In the genomic region with DNA sequence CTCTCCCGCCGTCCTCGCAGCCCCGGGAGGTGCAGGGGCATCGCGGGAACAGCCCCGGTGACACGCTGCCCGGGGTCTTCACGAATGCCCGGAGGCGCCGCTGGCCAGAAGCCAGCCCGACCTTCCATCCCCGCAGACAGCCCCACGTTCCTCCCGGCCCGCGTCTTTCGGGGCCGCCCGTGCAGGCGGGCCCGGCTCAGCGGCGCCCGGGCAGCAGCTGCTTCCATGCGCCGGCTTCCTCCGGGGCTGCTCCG, we compare ENCODE assay signal across 8 cellular contexts. TPM values are rescaled to one million over a fixed set of nuclear protein-coding genes. Genes with fewer than 3 reads are reported as not detected.
DNase-seq lines count a peak whose midpoint lies in the region; ATAC-seq and TF ChIP-seq lines count a peak whose summit lies in the region.

No MANE protein-coding gene starts in this region.

- no peaks in the 10 kb centered on the region for H3K9me2 ChIP-seq in OCI-LY7 (ENCODE audit: insufficient read depth, low read length)

- 0 out of 2 replicates have a peak, but pooled peaks cover 6% of the 10 kb centered on the region for H3K79me2 ChIP-seq in OCI-LY7 (ENCODE audit: insufficient read depth, low read depth, low read length)
- H3K79me2 ChIP-seq in fibroblast of lung (ENCODE audit: control insufficient read depth, insufficient read depth, low read length) = peaks cover 3% of the 10 kb centered on the region

- peak overlapping the region; percentile 88 for H3K9ac ChIP-seq in fibroblast of lung (ENCODE audit: insufficient read depth, low read length)

- no peak for DNase-seq in AG04449 (ENCODE audit: low read depth, low spot score)
- DNase-seq in OCI-LY7 (ENCODE audit: low spot score) = no peak
- DNase-seq in fibroblast of lung (ENCODE audit: low read depth in 2 of 2) = no peak
- DNase-seq in psoas muscle = peak in 1 of 2 donors; percentile 54
- DNase-seq in HPDE6-E6E7 (ENCODE audit: extremely low spot score) = no peak
- no peak for DNase-seq in anterior cingulate cortex (lab: John Stamatoyannopoulos, UW)
- no peak for DNase-seq in NCI-H446 treated with DMSO at 0.1 percent for 48 hours (lab: John Stamatoyannopoulos, UW)

- TF ChIP-seq CTCF in AG04449 (IDR thresholded peaks at IDR 0.05; ENCODE audit: insufficient read depth, low read length, missing control alignments) (no peak), OCI-LY7 (conservative IDR thresholded peaks at IDR 0.05; ENCODE audit: low read length) (no peak), fibroblast of lung (conservative IDR thresholded peaks at IDR 0.05 in 1 of 2, IDR thresholded peaks at IDR 0.05 in 1 of 2; ENCODE audit: low read depth in 1 of 2, low read length in 2 of 2) (no peak), psoas muscle (IDR thresholded peaks at IDR 0.05) (no peak)

- peak overlapping the region; percentile 72 for H3K27ac ChIP-seq in OCI-LY7 (ENCODE audit: low read depth, low read length, poor library complexity, severe bottlenecking)
- H3K27ac ChIP-seq in fibroblast of lung (ENCODE audit: insufficient read depth, low read length) = peak overlapping the region; percentile 90
- peak overlapping the region; percentile 83 for H3K27ac ChIP-seq in psoas muscle

- H4K20me1 ChIP-seq in OCI-LY7 (ENCODE audit: insufficient read depth, low read length) (peaks cover 4% of the 10 kb centered on the region; the same call in 1 of the 2 replicates), fibroblast of lung (ENCODE audit: control insufficient read depth, extremely low read depth, insufficient read depth, low read length) (no peaks in the 10 kb centered on the region)

- H2AFZ ChIP-seq in OCI-LY7 (ENCODE audit: low read length) (peak overlapping the region; percentile 68), fibroblast of lung (ENCODE audit: low read length) (peak overlapping the region; percentile 23)

- peak overlapping the region; percentile 71 for H3K4me3 ChIP-seq in AG04449 (ENCODE audit: low read depth, low read length)
- H3K4me3 ChIP-seq in OCI-LY7 (ENCODE audit: low read depth, low read length, poor library complexity, severe bottlenecking) = peak overlapping the region; percentile 87
- peak overlapping the region; percentile 39 to 70 (median 64) for H3K4me3 ChIP-seq in fibroblast of lung (replicated peaks in 1 of 4; ENCODE audit: control extremely low read depth in 1 of 4, insufficient read depth in 1 of 4, low read depth in 3 of 4, low read length in 4 of 4)
- H3K4me3 ChIP-seq in psoas muscle = peak overlapping the region; percentile 75

- H3K9me3 ChIP-seq in OCI-LY7 (ENCODE audit: low read length) (no peaks in the 10 kb centered on the region), fibroblast of lung (ENCODE audit: control insufficient read depth, insufficient read depth, low read depth, low read length) (no peaks in the 10 kb centered on the region), psoas muscle (no peaks in the 10 kb centered on the region)

- peaks cover 11% of the 10 kb centered on the region; the same call in 1 of the 2 replicates for H3K36me3 ChIP-seq in OCI-LY7 (ENCODE audit: insufficient read depth, low read length)
- no peaks in the 10 kb centered on the region for H3K36me3 ChIP-seq in fibroblast of lung (ENCODE audit: control insufficient read depth, insufficient read depth, low read length)
- H3K36me3 ChIP-seq in psoas muscle (ENCODE audit: insufficient read depth in 1 of 2, low read depth in 1 of 2) = no peaks in the 10 kb centered on the region

- ATAC-seq in GM21529 (IDR thresholded peaks at IDR 0.05; ENCODE audit: unreplicated experiment) (peak; percentile 3), psoas muscle (peak in 1 of 4 donors; percentile 0)

- BruUV-seq in OCI-LY7 (replicated peaks; lab: Mats Ljungman, UMichigan) = no TSS peak

- 0% methylated on average over 10 to 31 of the region's 31 CpGs for WGBS in psoas muscle, 3 donors

- H3K27me3 ChIP-seq in fibroblast of lung (ENCODE audit: control insufficient read depth, insufficient read depth, low read length) (peaks cover 19% of the 10 kb centered on the region), psoas muscle (ENCODE audit: insufficient read depth in 3 of 3, low read length in 2 of 3) (peaks cover 0 to 22% (median 0%) of the 10 kb centered on the region in 3 donors)

- H3K4me2 ChIP-seq in OCI-LY7 (ENCODE audit: low read length) (peak overlapping the region; percentile 87), fibroblast of lung (ENCODE audit: extremely low read depth, insufficient read depth, low read length) (peak overlapping the region; percentile 92)

- peaks cover 37% of the 10 kb centered on the region for H3K4me1 ChIP-seq in OCI-LY7 (ENCODE audit: insufficient read depth, low read length, poor library complexity, severe bottlenecking)
- H3K4me1 ChIP-seq in fibroblast of lung (ENCODE audit: control insufficient read depth, extremely low read depth, insufficient read depth, low read length) = peaks cover 4% of the 10 kb centered on the region
- H3K4me1 ChIP-seq in psoas muscle = peaks cover 9% of the 10 kb centered on the region

- POLR2A ChIA-PET in AG04449 (lab: Yijun Ruan, JAX) = interaction anchor here (2.1 kb wide), 1 partner anchor 9 kb away, joined by 17 read pairs; no protein-coding TSS in a partner anchor
- POLR2A ChIA-PET in OCI-LY7 (lab: Charles Lee) = no interaction called here

- intact Hi-C loops in OCI-LY7 (cut with micrococcal nuclease; ENCODE audit: unreplicated experiment) (loop anchor here (1.0 to 2.0 kb wide), 2 partner anchors 43 to 119 kb away; no protein-coding TSS in a partner anchor), psoas muscle (cut with DNase I) (loop anchor here (5.0 to 10.0 kb wide), 2 partner anchors 37 to 805 kb away; partner anchors contain the start of genes INF2 (in 1 of the 2) and TMEM121 (in 1 of the 2))

- CTCF ChIA-PET in AG04449 (lab: Yijun Ruan, JAX) (interaction anchor here (0.8 to 4.6 kb wide), 29 partner anchors 9 to 287 kb away, joined by 3 to 91 read pairs (median 5); partner anchors contain the start of gene BRF1), OCI-LY7 (lab: Charles Lee; ENCODE audit: unreplicated experiment) (interaction anchor here (1.0 kb wide), 1 partner anchor 9 kb away, joined by 5 read pairs; no protein-coding TSS in a partner anchor)

RNA-seq across cellular contexts. Expression of gene TEDC1, which starts 0.8 kb away (rescaled TPM):
- total RNA-seq in OCI-LY7 (2014; rRNA removed; shearing (Covaris generic)) = 53.2 and 57.4 TPM in 2 replicates
- total RNA-seq in OCI-LY7 (2022) (55.8 and 58.0 TPM in 2 replicates), fibroblast of lung (1.0 and 2.5 TPM in 2 replicates), psoas muscle (1 to 10 TPM in 3 of 4 donors, under 1 TPM in 1; 0.95 to 2.0 (median 1.2) TPM)
- polyA plus RNA-seq in fibroblast of lung (0.69 and 2.1 TPM in 2 replicates), psoas muscle (1 to 10 TPM; 1.9 to 5.2 (median 2.3) TPM)
- polyA plus RNA-seq in fibroblast of lung (2012) = 1.9 and 8.9 TPM in 2 replicates
- polyA minus RNA-seq in fibroblast of lung (ENCODE audit: low replicate concordance) = 0.94 and 2.7 TPM in 2 replicates

RNA-seq across cellular contexts. Expression of gene CRIP1, which starts 3.6 kb away (rescaled TPM):
- total RNA-seq in OCI-LY7 (2014; rRNA removed; shearing (Covaris generic)) = 4.1 and 4.6 TPM in 2 replicates
- total RNA-seq in OCI-LY7 (2022) (1.5 TPM in 1 of 2 replicates, not detected in the other), fibroblast of lung (1.3 and 3.0 TPM in 2 replicates), psoas muscle (10 to 100 TPM; 11.5 to 24.9 (median 14.2) TPM)
- polyA plus RNA-seq in fibroblast of lung (2.5 and 5.2 TPM in 2 replicates), psoas muscle (10 to 100 TPM; 17.5 to 27.2 (median 20.6) TPM)
- 13.1 and 29.6 TPM in 2 replicates for polyA plus RNA-seq in fibroblast of lung (2012)
- 1.0 TPM in 1 of 2 replicates, not detected in the other for polyA minus RNA-seq in fibroblast of lung (ENCODE audit: low replicate concordance)

RNA-seq across cellular contexts. Expression of gene CRIP2, which starts 15.6 kb away (rescaled TPM):
- not detected in 2 replicates for total RNA-seq in OCI-LY7 (2014; rRNA removed; shearing (Covaris generic))
- total RNA-seq in OCI-LY7 (2022) (not detected in 2 replicates), fibroblast of lung (37.5 and 68.5 TPM in 2 replicates), psoas muscle (10 to 100 TPM; 23.1 to 46.5 (median 30.2) TPM)
- polyA plus RNA-seq in fibroblast of lung (58.9 and 59.8 TPM in 2 replicates), psoas muscle (10 to 100 TPM; 28.5 to 71.8 (median 47.3) TPM)
- polyA plus RNA-seq in fibroblast of lung (2012) = 121 and 148 TPM in 2 replicates
- polyA minus RNA-seq in fibroblast of lung (ENCODE audit: low replicate concordance) = 48.7 and 62.4 TPM in 2 replicates

RNA-seq across cellular contexts. Expression of gene TMEM121, which starts 36.1 kb away (rescaled TPM):
- total RNA-seq in OCI-LY7 (2014; rRNA removed; shearing (Covaris generic)) = 0.25 and 0.70 TPM in 2 replicates
- 0.21 and 0.31 TPM in 2 replicates for total RNA-seq in OCI-LY7 (2022)
- 5.1 and 8.0 TPM in 2 replicates for total RNA-seq in fibroblast of lung
- 0.30 and 0.45 TPM in 2 replicates for polyA plus RNA-seq in fibroblast of lung
- polyA plus RNA-seq in fibroblast of lung (2012) = 0.71 and 1.7 TPM in 2 replicates
- polyA minus RNA-seq in fibroblast of lung (ENCODE audit: low replicate concordance) = 0.15 and 0.51 TPM in 2 replicates
- under 1 TPM; 0.23 to 0.60 (median 0.39) TPM for total RNA-seq in psoas muscle
- polyA plus RNA-seq in psoas muscle = under 1 TPM; 0.08 to 0.60 (median 0.17) TPM

Comparison
In these comparisons a context has a peak if more than half of its experiments do, and no peak if none do; other contexts are left out.
1. RNA of gene TEDC1, which starts 0.8 kb away (total RNA-seq): 53.2 to 58.0 TPM in OCI-LY7; 1.0 to 2.5 TPM in fibroblast of lung and 0.95 to 2.0 TPM in psoas muscle; every median in the first group is over 10 times any median in the second.
2. RNA of gene CRIP2, which starts 15.6 kb away (total RNA-seq): 37.5 to 68.5 TPM in fibroblast of lung and 23.1 to 46.5 TPM in psoas muscle; not detected in OCI-LY7; every median in the first group is over 10 times any median in the second.
3. Peak in every context shown above with its lines, with median percentiles within 50 percentile points of each other: H3K4me3 ChIP-seq and H3K27ac ChIP-seq.